21 cellular contexts compared by ENCODE assay signal in the genomic region with DNA sequence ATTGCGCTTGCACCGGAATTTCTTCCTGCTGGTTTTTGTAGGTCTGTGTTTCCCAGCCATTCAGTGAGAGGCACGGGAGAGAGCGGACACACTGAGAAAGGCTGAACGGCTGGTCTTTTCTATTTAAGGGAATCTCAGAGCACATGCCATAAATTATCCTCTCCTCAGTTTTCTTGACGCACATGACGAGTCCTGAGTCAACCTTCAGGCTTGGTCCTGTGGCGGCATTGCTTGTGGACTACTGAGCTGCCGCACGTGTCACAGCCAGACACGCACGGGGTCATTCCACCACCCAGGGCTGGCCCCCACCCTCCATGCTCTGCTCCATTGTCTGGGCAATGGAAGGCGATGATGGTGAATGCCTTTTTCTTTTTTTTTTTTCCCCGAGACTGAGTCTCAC.
DNase-seq lines count a peak whose midpoint lies in the region; ATAC-seq, FAIRE-seq and TF ChIP-seq lines count a peak whose summit lies in the region.
"Had no signal": no experiment of that assay in that cellular context is flagged by ENCODE, and none has a peak within 500 bp of the region (broad histone marks: within the 10 kb centered on the region; RNA-seq: fewer than 3 reads in every experiment).

No MANE protein-coding gene starts in this region.

- H2AFZ ChIP-seq in GM23338, result peak overlapping the region; percentile 74

- H3K36me3 Mint-ChIP-seq in GM23338 (ENCODE audit: low read depth), result no peaks in the 10 kb centered on the region; the same call in 2 of the 3 replicates
- H3K36me3 Mint-ChIP-seq in nephron (ENCODE audit: low read depth), result no peaks in the 10 kb centered on the region

- H3K9me3 ChIP-seq in stomach, result no peaks in the 10 kb centered on the region
- H3K9me3 ChIP-seq: BE2C, HAP-1 had no signal

- H3K36me3 ChIP-seq in GM23338 (ENCODE audit: insufficient read depth) (no peaks in the 10 kb centered on the region; the same call in 1 of the 2 replicates), brain microvascular endothelial cell (replicated peaks) (no peaks in the 10 kb centered on the region), stomach (no peaks in the 10 kb centered on the region)
- H3K36me3 ChIP-seq: BE2C, HAP-1 had no signal

- in situ Hi-C loops in brain microvascular endothelial cell (cut with HindIII; ENCODE audit: low pct_ligation_motif_present, low sequenced_read_pairs), result no loop called here

- H3K4me3 Mint-ChIP-seq in GM23338 (no peak overlapping the region), nephron (peak overlapping the region in 1 of 3 experiments; percentile 53)
- H3K4me3 Mint-ChIP-seq: CD4-positive, alpha-beta T cell had no signal

- intact Hi-C loops in stomach (cut with DNase I; ENCODE audit: low total_unique reads), result no loop called here

- H3K4me3 ChIP-seq in GM23338 (no peak overlapping the region), brain microvascular endothelial cell (ENCODE audit: low read depth, low read length) (no peak overlapping the region), stomach (no peak overlapping the region)
- H3K4me3 ChIP-seq: HAP-1, K562 had no signal

- TF ChIP-seq EP300 in stomach (IDR thresholded peaks at IDR 0.05), result peak; percentile 47

- no peak for FAIRE-seq in GM12892 (lab: Jason Lieb, UNC)
- FAIRE-seq: K562 had no signal

- no peaks in the 10 kb centered on the region for H3F3A ChIP-seq in GM23338 (replicated peaks; ENCODE audit: low read depth)

- no peaks in the 10 kb centered on the region for H3K79me2 ChIP-seq in GM23338 (replicated peaks; ENCODE audit: insufficient read depth)

- H3K4me1 ChIP-seq in GM23338 (ENCODE audit: insufficient read depth) (peaks cover 22% of the 10 kb centered on the region), stomach (no peaks in the 10 kb centered on the region)
- H3K4me1 ChIP-seq: BE2C, HAP-1 had no signal

- H3K27ac Mint-ChIP-seq in GM23338, result no peak overlapping the region
- H3K27ac Mint-ChIP-seq in nephron, result peak overlapping the region; percentile 79 to 90 (median 84)
- H3K27ac Mint-ChIP-seq: CD4-positive, alpha-beta T cell had no signal

- no peak overlapping the region for H3K4me2 ChIP-seq in GM23338

- no peak overlapping the region for H3K27ac ChIP-seq in GM23338 (ENCODE audit: low read depth)
- H3K27ac ChIP-seq in brain microvascular endothelial cell, result no peak overlapping the region
- peak overlapping the region in 1 of 5 donors; percentile 63 for H3K27ac ChIP-seq in stomach

- TF ChIP-seq CTCF in GM23338 (conservative IDR thresholded peaks at IDR 0.05; ENCODE audit: low read depth in 2 of 2) (no peak), brain microvascular endothelial cell (IDR thresholded peaks at IDR 0.05; ENCODE audit: low read depth, low read length, missing control alignments) (no peak), nephron (IDR thresholded peaks at IDR 0.05; ENCODE audit: unreplicated experiment in 3 of 3) (no peak), stomach (IDR thresholded peaks at IDR 0.05) (no peak)

- ATAC-seq in GM23338, result no peak
- ATAC-seq in HG03457 (IDR thresholded peaks at IDR 0.05; ENCODE audit: unreplicated experiment), result no peak
- ATAC-seq: K562, PC-3 had no signal

- no peaks in the 10 kb centered on the region for H3K27me3 ChIP-seq in GM23338 (ENCODE audit: insufficient read depth)
- H3K27me3 ChIP-seq in brain microvascular endothelial cell (replicated peaks), result no peaks in the 10 kb centered on the region
- no peaks in the 10 kb centered on the region for H3K27me3 ChIP-seq in stomach
- H3K27me3 ChIP-seq: BE2C had no signal

- H4K20me1 ChIP-seq in GM23338 (replicated peaks; ENCODE audit: insufficient read depth), result no peaks in the 10 kb centered on the region

- WGBS in stomach, 5 donors, result 74 to 93% (median 87%) methylated on average over 14 of the region's 14 CpGs

- H3K4me1 Mint-ChIP-seq in GM23338 (peaks cover 28% of the 10 kb centered on the region), nephron (peaks cover 31% of the 10 kb centered on the region)

- H3K9me3 Mint-ChIP-seq in GM23338 (peaks cover 1% of the 10 kb centered on the region; the same call in 1 of the 3 replicates), nephron (no peaks in the 10 kb centered on the region)
- H3K9me3 Mint-ChIP-seq: CD4-positive, alpha-beta T cell had no signal

- DNase-seq in GM23338 (ENCODE audit: low spot score), result no peak
- peak; percentile 47 for DNase-seq in brain microvascular endothelial cell
- DNase-seq in stomach, result no peak
- no peak for DNase-seq in iPS-NIHi7 (ENCODE audit: extremely low spot score)
- DNase-seq in activated CD4-positive, alpha-beta T cell treated with anti-CD3 and anti-CD28 coated beads, Interleukin-2, amount 50 U/mL, for 48 hours, result no peak
- no peak for DNase-seq in GM12892 (ENCODE audit: insufficient read length)
- DNase-seq: 8988T; BE2C; Calu3; CD4-positive, alpha-beta T cell; DMS53; MV-4-11; NCI-H1417; NCI-H187 treated with DMSO at 0.1 percent for 48 hours; NCI-H2171; NCI-H446 treated with DMSO at 0.1 percent for 48 hours; PC-3 had no signal

- H3K27me3 Mint-ChIP-seq in GM23338 (ENCODE audit: insufficient read depth, low read depth, poor library complexity), result peaks cover 3% of the 10 kb centered on the region
- peaks cover 29% of the 10 kb centered on the region for H3K27me3 Mint-ChIP-seq in nephron (ENCODE audit: low read depth)
- H3K27me3 Mint-ChIP-seq: CD4-positive, alpha-beta T cell had no signal

- TF ChIP-seq POLR2A in stomach (IDR thresholded peaks at IDR 0.05) (no peak), GM12892 (IDR thresholded peaks at IDR 0.05; ENCODE audit: low read depth, low read length) (no peak)

- no peaks in the 10 kb centered on the region for H3K9me2 ChIP-seq in GM23338 (ENCODE audit: insufficient read depth)

TF ChIP-seq in GM23338, 12 proteins besides CTCF, POLR2A, EP300 and RAD21 (continues in another document):
- TF ChIP-seq EZH2 (IDR thresholded peaks at IDR 0.05; ENCODE audit: low read depth, unreplicated experiment), result no peak
- TF ChIP-seq ZNF114 (CRISPR knock-in tag; IDR thresholded peaks at IDR 0.05), result no peak
- no peak for TF ChIP-seq STAT1 (IDR thresholded peaks at IDR 0.05; ENCODE audit: unreplicated experiment)
- TF ChIP-seq, protein P1, sequence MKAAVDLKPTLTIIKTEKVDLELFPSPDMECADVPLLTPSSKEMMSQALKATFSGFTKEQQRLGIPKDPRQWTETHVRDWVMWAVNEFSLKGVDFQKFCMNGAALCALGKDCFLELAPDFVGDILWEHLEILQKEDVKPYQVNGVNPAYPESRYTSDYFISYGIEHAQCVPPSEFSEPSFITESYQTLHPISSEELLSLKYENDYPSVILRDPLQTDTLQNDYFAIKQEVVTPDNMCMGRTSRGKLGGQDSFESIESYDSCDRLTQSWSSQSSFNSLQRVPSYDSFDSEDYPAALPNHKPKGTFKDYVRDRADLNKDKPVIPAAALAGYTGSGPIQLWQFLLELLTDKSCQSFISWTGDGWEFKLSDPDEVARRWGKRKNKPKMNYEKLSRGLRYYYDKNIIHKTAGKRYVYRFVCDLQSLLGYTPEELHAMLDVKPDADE (IDR thresholded peaks at IDR 0.05), result no peak
- TF ChIP-seq JUNB (IDR thresholded peaks at IDR 0.05; ENCODE audit: unreplicated experiment), result no peak
- no peak for TF ChIP-seq CREB1 (CRISPR knock-in tag; IDR thresholded peaks at IDR 0.05; ENCODE audit: low read depth)
- TF ChIP-seq, protein P2, sequence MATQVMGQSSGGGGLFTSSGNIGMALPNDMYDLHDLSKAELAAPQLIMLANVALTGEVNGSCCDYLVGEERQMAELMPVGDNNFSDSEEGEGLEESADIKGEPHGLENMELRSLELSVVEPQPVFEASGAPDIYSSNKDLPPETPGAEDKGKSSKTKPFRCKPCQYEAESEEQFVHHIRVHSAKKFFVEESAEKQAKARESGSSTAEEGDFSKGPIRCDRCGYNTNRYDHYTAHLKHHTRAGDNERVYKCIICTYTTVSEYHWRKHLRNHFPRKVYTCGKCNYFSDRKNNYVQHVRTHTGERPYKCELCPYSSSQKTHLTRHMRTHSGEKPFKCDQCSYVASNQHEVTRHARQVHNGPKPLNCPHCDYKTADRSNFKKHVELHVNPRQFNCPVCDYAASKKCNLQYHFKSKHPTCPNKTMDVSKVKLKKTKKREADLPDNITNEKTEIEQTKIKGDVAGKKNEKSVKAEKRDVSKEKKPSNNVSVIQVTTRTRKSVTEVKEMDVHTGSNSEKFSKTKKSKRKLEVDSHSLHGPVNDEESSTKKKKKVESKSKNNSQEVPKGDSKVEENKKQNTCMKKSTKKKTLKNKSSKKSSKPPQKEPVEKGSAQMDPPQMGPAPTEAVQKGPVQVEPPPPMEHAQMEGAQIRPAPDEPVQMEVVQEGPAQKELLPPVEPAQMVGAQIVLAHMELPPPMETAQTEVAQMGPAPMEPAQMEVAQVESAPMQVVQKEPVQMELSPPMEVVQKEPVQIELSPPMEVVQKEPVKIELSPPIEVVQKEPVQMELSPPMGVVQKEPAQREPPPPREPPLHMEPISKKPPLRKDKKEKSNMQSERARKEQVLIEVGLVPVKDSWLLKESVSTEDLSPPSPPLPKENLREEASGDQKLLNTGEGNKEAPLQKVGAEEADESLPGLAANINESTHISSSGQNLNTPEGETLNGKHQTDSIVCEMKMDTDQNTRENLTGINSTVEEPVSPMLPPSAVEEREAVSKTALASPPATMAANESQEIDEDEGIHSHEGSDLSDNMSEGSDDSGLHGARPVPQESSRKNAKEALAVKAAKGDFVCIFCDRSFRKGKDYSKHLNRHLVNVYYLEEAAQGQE (IDR thresholded peaks at IDR 0.05; ENCODE audit: unreplicated experiment), result no peak
